8 cellular contexts compared by ENCODE assay signal in genomic region chr15:92226020-92226612, GRCh38.
DNase-seq lines count a peak whose midpoint lies in the region; ATAC-seq and TF ChIP-seq lines count a peak whose summit lies in the region.

No MANE protein-coding gene starts in this region.

- DNase-seq in AG20443 (ENCODE audit: low spot score) = peak; percentile 48
- peak; percentile 15 for DNase-seq in GM20000 (ENCODE audit: low spot score)
- DNase-seq in hippocampal formation (lab: John Stamatoyannopoulos, UW) = peak; percentile 36 to 52
- no peak for DNase-seq in NK-92 (lab: John Stamatoyannopoulos, UW; ENCODE audit: unreplicated experiment)
- DNase-seq in stimulated activated CD4-positive, alpha-beta T cell treated with anti-CD3 and anti-CD28 coated beads, Interleukin-2, amount 100 ng/mL, for 48 hours = no peak
- DNase-seq in amniotic stem cell (lab: John Stamatoyannopoulos, UW) = no peak

- peaks cover 4% of the 10 kb centered on the region; the same call in 1 of the 2 replicates for H3K9me3 ChIP-seq in SU-DHL-6 (ENCODE audit: insufficient read depth, low read length)

- no peak for ATAC-seq in HG03175 (IDR thresholded peaks at IDR 0.05; ENCODE audit: unreplicated experiment)

- H3K4me3 ChIP-seq in SU-DHL-6 (ENCODE audit: insufficient read depth, low read length, poor library complexity, severe bottlenecking) = no peak overlapping the region

- no peaks in the 10 kb centered on the region for H4K20me1 ChIP-seq in SU-DHL-6 (ENCODE audit: low read depth, low read length)

- no peaks in the 10 kb centered on the region for H3K9me2 ChIP-seq in SU-DHL-6 (replicated peaks; ENCODE audit: insufficient read depth, low read length)

- no peaks in the 10 kb centered on the region for H3K36me3 ChIP-seq in SU-DHL-6 (ENCODE audit: low read length)

- H3K4me2 ChIP-seq in SU-DHL-6 (ENCODE audit: low read depth, low read length, poor library complexity, severe bottlenecking) = no peak overlapping the region

- H3K27me3 ChIP-seq in SU-DHL-6 (ENCODE audit: low read length) = no peaks in the 10 kb centered on the region

- H3K27ac ChIP-seq in SU-DHL-6 (ENCODE audit: low read depth, low read length) = no peak overlapping the region

- H3K9ac ChIP-seq in SU-DHL-6 (ENCODE audit: low read length) = no peak overlapping the region

- H2AFZ ChIP-seq in SU-DHL-6 (ENCODE audit: low read depth, low read length, severe bottlenecking) = no peak overlapping the region

- no peaks in the 10 kb centered on the region for H3F3A ChIP-seq in SU-DHL-6 (ENCODE audit: insufficient read depth)

- TF ChIP-seq CTCF in GM20000 (IDR thresholded peaks at IDR 0.05; ENCODE audit: extremely low read depth, missing control alignments) = peak; percentile 51
- TF ChIP-seq CTCF in SU-DHL-6 (IDR thresholded peaks at IDR 0.05; ENCODE audit: insufficient read depth, low read length, poor library complexity, severe bottlenecking) = peak; percentile 31

- no peaks in the 10 kb centered on the region for H3K79me2 ChIP-seq in SU-DHL-6 (ENCODE audit: insufficient read depth, low read length)

Comparison
In these comparisons a context has a peak if more than half of its experiments do, and no peak if none do; other contexts are left out.
1. DNase-seq: peak in AG20443 (single experiment), GM20000 (single experiment) and hippocampal formation (2 of 2); none in NK-92 (single experiment), stimulated activated CD4-positive, alpha-beta T cell treated with anti-CD3 and anti-CD28 coated beads, Interleukin-2, amount 100 ng/mL, for 48 hours (0 of 2) and amniotic stem cell (single experiment).